ENCODE assay signal across 22 cellular contexts in the genomic region with DNA sequence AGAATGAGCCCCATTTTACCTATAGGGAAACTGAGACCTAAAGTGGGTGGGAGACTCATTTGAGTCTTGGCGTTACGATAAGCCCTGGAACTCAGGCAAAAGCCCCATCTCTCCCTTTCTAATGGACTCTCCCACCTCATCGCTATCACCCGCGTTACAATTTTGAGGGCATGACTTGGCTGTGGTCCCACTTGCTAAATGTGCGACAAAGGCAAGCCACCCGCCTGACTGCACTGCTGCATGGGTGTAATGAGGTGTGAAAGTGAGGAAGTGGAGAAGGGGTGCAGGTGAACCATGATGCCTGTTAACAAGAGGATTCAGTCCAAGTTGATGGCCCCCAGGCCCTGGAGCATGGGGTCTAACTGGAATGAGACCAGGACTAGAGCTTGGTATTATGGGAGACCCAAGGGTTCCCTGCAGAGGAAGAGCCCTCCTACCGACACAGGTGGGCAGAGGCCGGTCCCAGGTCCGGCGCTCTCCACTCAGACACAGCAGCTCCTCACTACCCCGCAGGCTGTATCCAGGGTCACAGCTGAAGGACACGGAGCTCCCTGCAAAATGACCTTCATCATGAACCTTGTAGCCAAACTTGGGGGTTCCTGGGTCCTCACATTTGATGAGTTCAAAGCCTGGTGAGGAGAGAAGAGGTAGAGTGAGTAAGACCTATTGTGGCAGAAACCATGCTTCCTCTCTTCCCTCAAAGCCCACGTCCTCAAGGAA.
"Had no signal": no experiment of that assay in that cellular context is flagged by ENCODE, and none has a peak within 500 bp of the region (broad histone marks: within the 10 kb centered on the region; RNA-seq: fewer than 3 reads in every experiment).

No MANE protein-coding gene starts in this region.

- DNase-seq: colonic mucosa; effector CD8-positive, alpha-beta T cell; head of caudate nucleus; mammary epithelial cell; mesendoderm; midbrain; naive thymus-derived CD4-positive, alpha-beta T cell; stimulated activated CD4-positive, alpha-beta T cell treated with anti-CD3 and anti-CD28 coated beads, Interleukin-12 subunit alpha, Interleukin-12 subunit beta, amount 100 ng/mL, for 4 hours; stimulated activated CD4-positive, alpha-beta T cell treated with anti-CD3 and anti-CD28 coated beads, Interleukin-1b, Interleukin-23, amount 100 ng/mL, for 48 hours; stimulated activated CD4-positive, alpha-beta T cell treated with anti-CD3 and anti-CD28 coated beads, Interleukin-4, amount 100 ng/mL, for 1 hour; stimulated activated CD8-positive, alpha-beta memory T cell treated with anti-CD3 and anti-CD28 coated beads, Interleukin-4, amount 100 ng/mL, for 48 hours; stimulated activated naive CD4-positive, alpha-beta T cell; stimulated activated naive CD8-positive, alpha-beta T cell treated with anti-CD3 and anti-CD28 coated beads, Interleukin-15, amount 100 ng/mL, for 72 hours; transverse colon had no signal

- H3K27me3 ChIP-seq: colonic mucosa, neural progenitor cell, right atrium auricular region, transverse colon, vagina had no signal

- H3K9me3 ChIP-seq: colonic mucosa, prostate gland, right atrium auricular region, transverse colon, vagina had no signal

- H3K27ac ChIP-seq: colonic mucosa, neural progenitor cell, prostate gland, right atrium auricular region, suprapubic skin, transverse colon, vagina had no signal

- H3K4me3 ChIP-seq: colonic mucosa, neural progenitor cell, prostate gland, right atrium auricular region, smooth muscle cell, suprapubic skin, transverse colon, vagina had no signal

- H3K36me3 ChIP-seq: colonic mucosa, neural progenitor cell, prostate gland, right atrium auricular region, suprapubic skin, transverse colon, vagina had no signal

- H3K4me1 ChIP-seq: colonic mucosa, neural progenitor cell, prostate gland, right atrium auricular region, suprapubic skin, transverse colon, vagina had no signal

- ATAC-seq: left lobe of liver; naive thymus-derived CD4-positive, alpha-beta T cell; sciatic nerve; stimulated activated naive CD8-positive, alpha-beta T cell treated with anti-CD3 and anti-CD28 coated beads, Interleukin-15, amount 100 ng/mL, for 72 hours had no signal
